ENCODE assay signal across 10 cellular contexts in genomic region chr11:58618215-58618614, GRCh38. TPM values are rescaled to one million over a fixed set of nuclear protein-coding genes. Genes with fewer than 3 reads are reported as not detected.
DNase-seq lines count a peak whose midpoint lies in the region; ATAC-seq and TF ChIP-seq lines count a peak whose summit lies in the region.
"Had no signal": no experiment of that assay in that cellular context is flagged by ENCODE, and none has a peak within 500 bp of the region (broad histone marks: within the 10 kb centered on the region; RNA-seq: fewer than 3 reads in every experiment).

No MANE protein-coding gene starts in this region.

- POLR2A ChIA-PET in SK-N-SH (lab: Yijun Ruan, JAX), result no interaction called here

- H3K27ac ChIP-seq in SK-N-SH (ENCODE audit: low read depth in 2 of 2, low read length in 1 of 2) (no peak overlapping the region), heart left ventricle (peak overlapping the region in 8 of 12 donors; percentile 1 to 56 (median 36))

- H3K9ac ChIP-seq in SK-N-SH, result no peak overlapping the region

- H3K79me2 ChIP-seq in SK-N-SH (ENCODE audit: insufficient read depth), result peaks cover 11% of the 10 kb centered on the region; the same call in 1 of the 2 replicates

- WGBS in SK-N-SH (ENCODE audit: low lambda C conversion rate), result 100% methylated on average over 1 of the region's 1 CpG
- 20 to 33% (median 29%) methylated on average over 1 of the region's 1 CpG for WGBS in heart left ventricle, 4 donors

- no peak overlapping the region for H3K4me2 ChIP-seq in SK-N-SH

- H3K4me3 ChIP-seq in SK-N-SH (ENCODE audit: low read depth in 2 of 2, low read length in 1 of 2), result no peak overlapping the region
- H3K4me3 ChIP-seq in heart left ventricle, result no peak overlapping the region

- H3K4me1 Mint-ChIP-seq in activated T-cell treated with anti-CD3 and anti-CD28 coated beads, Interleukin-2, amount 50 U/mL, for 24 hours (ENCODE audit: low read depth), result peaks cover 41% of the 10 kb centered on the region
- H3K4me1 Mint-ChIP-seq in stimulated activated memory B cell treated with anti-CD40 and anti-IgM and Interleukin-4, amounts not matched to agents 10 μg/mL and 1 μg/mL and 100 μg/mL, for 72 hours, result peaks cover 21% of the 10 kb centered on the region

- intact Hi-C loops in heart left ventricle (cut with DNase I), result loop anchor here in 7 of 10 donors (5.0 kb wide), 2 partner anchors 36 to 41 kb away; partner anchors contain the start of genes LPXN (in 4 of the 7) and ZFP91 (in 4 of the 7)

- H3K9me3 Mint-ChIP-seq in activated T-cell treated with anti-CD3 and anti-CD28 coated beads, Interleukin-2, amount 50 U/mL, for 24 hours, result no peaks in the 10 kb centered on the region
- no peaks in the 10 kb centered on the region for H3K9me3 Mint-ChIP-seq in stimulated activated memory B cell treated with anti-CD40 and anti-IgM and Interleukin-4, amounts not matched to agents 10 μg/mL and 1 μg/mL and 100 μg/mL, for 72 hours

- no peak overlapping the region for H2AFZ ChIP-seq in SK-N-SH (ENCODE audit: low read depth)

- peak overlapping the region; percentile 80 for H3K27ac Mint-ChIP-seq in activated T-cell treated with anti-CD3 and anti-CD28 coated beads, Interleukin-2, amount 50 U/mL, for 24 hours
- H3K27ac Mint-ChIP-seq in stimulated activated memory B cell treated with anti-CD40 and anti-IgM and Interleukin-4, amounts not matched to agents 10 μg/mL and 1 μg/mL and 100 μg/mL, for 72 hours, result peak overlapping the region; percentile 75

- peaks cover 97% of the 10 kb centered on the region for H3K36me3 Mint-ChIP-seq in activated T-cell treated with anti-CD3 and anti-CD28 coated beads, Interleukin-2, amount 50 U/mL, for 24 hours (ENCODE audit: low read depth)
- H3K36me3 Mint-ChIP-seq in stimulated activated memory B cell treated with anti-CD40 and anti-IgM and Interleukin-4, amounts not matched to agents 10 μg/mL and 1 μg/mL and 100 μg/mL, for 72 hours, result peaks cover 70% of the 10 kb centered on the region

- H3K27me3 ChIP-seq in SK-N-SH (ENCODE audit: insufficient read depth) (no peaks in the 10 kb centered on the region), heart left ventricle (no peaks in the 10 kb centered on the region)

- H3K27me3 Mint-ChIP-seq in activated T-cell treated with anti-CD3 and anti-CD28 coated beads, Interleukin-2, amount 50 U/mL, for 24 hours, result no peaks in the 10 kb centered on the region
- H3K27me3 Mint-ChIP-seq in stimulated activated memory B cell treated with anti-CD40 and anti-IgM and Interleukin-4, amounts not matched to agents 10 μg/mL and 1 μg/mL and 100 μg/mL, for 72 hours, result no peaks in the 10 kb centered on the region

- no peaks in the 10 kb centered on the region for H3F3A ChIP-seq in SK-N-SH (replicated peaks; ENCODE audit: insufficient read depth)

- no peak for TF ChIP-seq CTCF in SK-N-SH (IDR thresholded peaks at IDR 0.05)
- TF ChIP-seq CTCF in heart left ventricle (IDR thresholded peaks at IDR 0.05), result peak in 8 of 12 donors; percentile 4 to 47 (median 24)

- no peaks in the 10 kb centered on the region for H4K20me1 ChIP-seq in SK-N-SH (ENCODE audit: insufficient read depth)

- H3K9me3 ChIP-seq in SK-N-SH (no peaks in the 10 kb centered on the region), heart left ventricle (no peaks in the 10 kb centered on the region)

- no peak for TF ChIP-seq EP300 in SK-N-SH (IDR thresholded peaks at IDR 0.05; ENCODE audit: borderline replicate concordance in 1 of 2, low read depth in 1 of 2, low read length in 1 of 2)

- CTCF ChIA-PET in SK-N-SH (lab: Yijun Ruan, JAX), result no interaction called here

- H3K9me2 ChIP-seq in SK-N-SH, result no peaks in the 10 kb centered on the region

- TF ChIP-seq POLR2A in heart left ventricle (IDR thresholded peaks at IDR 0.05), result no peak

- no peak for DNase-seq in activated T-cell treated with anti-CD3 and anti-CD28 coated beads, Interleukin-2, amount 50 U/mL, for 24 hours
- DNase-seq in activated T-cell treated with anti-CD3 and anti-CD28 coated beads for 4 hours (no peak), SK-N-SH (no peak), heart left ventricle (no peak), DMS153 treated with DMSO at 0.1 percent for 48 hours (lab: John Stamatoyannopoulos, UW; ENCODE audit: unreplicated experiment) (no peak), DMS 273 (lab: John Stamatoyannopoulos, UW; ENCODE audit: unreplicated experiment) (no peak)
- DNase-seq: cerebellar nuclear complex; NK-92 treated with Interleukin-12 subunit alpha and Interleukin-12 subunit beta, amount 100 ng/mL, for 24 hours had no signal

- ATAC-seq in heart left ventricle (peak in 3 of 4 donors; percentile 62 to 84 (median 81)), GM18520 (IDR thresholded peaks at IDR 0.05; ENCODE audit: unreplicated experiment) (no peak)
- ATAC-seq in stimulated activated memory B cell treated with anti-CD40 and anti-IgM and Interleukin-4, amounts not matched to agents 10 μg/mL and 1 μg/mL and 100 μg/mL, for 72 hours, result no peak

- H3K36me3 ChIP-seq in SK-N-SH (replicated peaks in 1 of 2; ENCODE audit: control insufficient read depth in 1 of 2, insufficient read depth in 2 of 2, low read length in 1 of 2) (peaks cover 80 to 97% of the 10 kb centered on the region in 2 experiments), heart left ventricle (peaks cover 0 to 100% (median 82%) of the 10 kb centered on the region in 9 donors)

- TF ChIP-seq RAD21 in SK-N-SH (IDR thresholded peaks at IDR 0.05; ENCODE audit: low read length), result peak; percentile 17; the same call in 1 of the 2 replicates

- H3K4me1 ChIP-seq in SK-N-SH (ENCODE audit: control insufficient read depth in 1 of 2, insufficient read depth in 2 of 2, low read depth in 1 of 2, low read length in 1 of 2), result no peaks in the 10 kb centered on the region
- H3K4me1 ChIP-seq in heart left ventricle, result peaks cover 0 to 44% (median 18%) of the 10 kb centered on the region in 12 donors

- no peak overlapping the region for H3K4me3 Mint-ChIP-seq in activated T-cell treated with anti-CD3 and anti-CD28 coated beads, Interleukin-2, amount 50 U/mL, for 24 hours
- no peak overlapping the region for H3K4me3 Mint-ChIP-seq in stimulated activated memory B cell treated with anti-CD40 and anti-IgM and Interleukin-4, amounts not matched to agents 10 μg/mL and 1 μg/mL and 100 μg/mL, for 72 hours

TF ChIP-seq in SK-N-SH, 30 proteins besides CTCF, POLR2A, EP300 and RAD21 (continues in another document):
- TF ChIP-seq USF2 (IDR thresholded peaks at IDR 0.05; ENCODE audit: borderline replicate concordance, low read depth, low read length) (no peak), REST (IDR thresholded peaks at IDR 0.05; ENCODE audit: low read depth, low read length) (no peak), TAF1 (IDR thresholded peaks at IDR 0.05; ENCODE audit: borderline replicate concordance, low read depth, low read length) (no peak), SIN3A (IDR thresholded peaks at IDR 0.05; ENCODE audit: borderline replicate concordance, low read depth, low read length) (no peak), CHD2 (IDR thresholded peaks at IDR 0.05; ENCODE audit: low read length, partially characterized antibody) (no peak)

RNA-seq across cellular contexts. Expression of gene CNTF, which starts 4.2 kb away (rescaled TPM):
- polyA plus RNA-seq in SK-N-SH (2012; rRNA removed) (0.87 and 1.4 TPM in 2 replicates), heart left ventricle (1 to 10 TPM in 1 of 2 donors, under 1 TPM in 1; 0.19 to 1.0 TPM)
- polyA plus RNA-seq in SK-N-SH (2012; cell fraction: cytosol; rRNA removed), result 0.66 and 0.67 TPM in 2 replicates
- 1.2 and 3.4 TPM in 2 replicates for polyA plus RNA-seq in SK-N-SH (2012; cell fraction: nucleus; rRNA removed)
- 1 to 10 TPM in 3 of 9 donors, under 1 TPM in 6; 0.71 to 1.5 (median 0.96) TPM for total RNA-seq in heart left ventricle

RNA-seq across cellular contexts. Expression of gene ZFP91, which starts 39.4 kb away (rescaled TPM):
- 12.2 and 15.7 TPM in 2 replicates for polyA plus RNA-seq in SK-N-SH (2012; rRNA removed)
- polyA plus RNA-seq in SK-N-SH (2012; cell fraction: cytosol; rRNA removed), result 17.3 and 21.2 TPM in 2 replicates
- 9.7 and 15.8 TPM in 2 replicates for polyA plus RNA-seq in SK-N-SH (2012; cell fraction: nucleus; rRNA removed)
- 10 to 100 TPM; 53.4 to 67.0 (median 60.7) TPM for total RNA-seq in heart left ventricle
- 10 to 100 TPM; 11.2 to 41.4 TPM for polyA plus RNA-seq in heart left ventricle

RNA-seq across cellular contexts. Expression of gene LPXN, which starts 42.6 kb away (rescaled TPM):
- polyA plus RNA-seq in SK-N-SH (2012; rRNA removed) (4.4 and 6.6 TPM in 2 replicates), heart left ventricle (1 to 10 TPM; 1.8 to 2.8 TPM)
- polyA plus RNA-seq in SK-N-SH (2012; cell fraction: cytosol; rRNA removed), result 4.4 and 4.6 TPM in 2 replicates
- 10.1 and 14.1 TPM in 2 replicates for polyA plus RNA-seq in SK-N-SH (2012; cell fraction: nucleus; rRNA removed)
- total RNA-seq in heart left ventricle, result 10 to 100 TPM in 1 of 9 donors, 1 to 10 TPM in 8; 2.6 to 19.8 (median 4.0) TPM

Comparison
In these comparisons a context has a peak if more than half of its experiments do, and no peak if none do; other contexts are left out.
1. H3K27ac ChIP-seq: peak in heart left ventricle (8 of 12); none in SK-N-SH (0 of 2).
2. ATAC-seq: peak in heart left ventricle (3 of 4); none in stimulated activated memory B cell treated with anti-CD40 and anti-IgM and Interleukin-4, amounts not matched to agents 10 μg/mL and 1 μg/mL and 100 μg/mL, for 72 hours (single experiment) and GM18520 (single experiment).